In the genomic region with DNA sequence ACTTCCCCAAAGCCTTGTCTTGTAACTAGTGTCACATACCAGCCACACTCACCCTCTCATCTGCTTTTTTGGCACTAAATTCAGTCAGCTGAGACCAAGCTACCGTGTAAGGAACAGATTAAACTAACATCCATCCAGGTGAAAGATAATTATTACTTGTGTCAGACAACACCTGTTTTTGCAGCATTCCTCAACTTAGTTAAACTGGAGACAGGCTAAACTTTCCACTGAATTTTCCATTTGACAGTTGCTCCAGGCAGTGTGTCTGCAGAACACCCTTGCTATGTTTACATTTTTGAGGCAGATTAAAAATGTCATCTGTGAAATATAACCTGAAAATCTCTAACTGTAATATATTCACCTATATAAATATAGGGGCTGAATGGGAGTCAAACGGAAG, we compare ENCODE assay signal across 20 cellular contexts.
"Had no signal": no experiment of that assay in that cellular context is flagged by ENCODE, and none has a peak within 500 bp of the region (broad histone marks: within the 10 kb centered on the region; RNA-seq: fewer than 3 reads in every experiment).

No MANE protein-coding gene starts in this region.

- H3K27me3 ChIP-seq: testis, tibial nerve had no signal

- H3K36me3 ChIP-seq: spleen, tibial nerve had no signal

- ATAC-seq: effector memory CD8-positive, alpha-beta T cell; foreskin keratinocyte; left cardiac atrium; left ventricle myocardium superior; naive thymus-derived CD4-positive, alpha-beta T cell; sciatic nerve; stimulated activated naive B cell treated with anti-CD40 and anti-IgM and Interleukin-4, amounts not matched to agents 10 μg/mL and 1 μg/mL and 100 μg/mL, for 72 hours; stimulated activated naive CD8-positive, alpha-beta T cell treated with anti-CD3 and anti-CD28 coated beads, Interleukin-15, amount 100 ng/mL, for 72 hours had no signal

- H3K4me3 Mint-ChIP-seq: dendritic cell treated with granulocyte-macrophage colony-stimulating factor and Interleukin-4, amounts not matched to agents 40 ng/mL and 50 ng/mL, for 4 days; effector memory CD8-positive, alpha-beta T cell; immature natural killer cell; naive thymus-derived CD4-positive, alpha-beta T cell; nephron progenitor cell; stimulated activated naive B cell treated with anti-CD40 and anti-IgM and Interleukin-4, amounts not matched to agents 10 μg/mL and 1 μg/mL and 100 μg/mL, for 72 hours; stimulated activated naive CD8-positive, alpha-beta T cell treated with anti-CD3 and anti-CD28 coated beads, Interleukin-15, amount 100 ng/mL, for 72 hours had no signal

- H3K9me3 ChIP-seq: spleen, testis, tibial nerve had no signal

- FAIRE-seq: colon, kidney had no signal

- H3K4me1 ChIP-seq: spleen, testis had no signal

- H3K4me3 ChIP-seq: lung, spleen, testis, tibial nerve had no signal

- H3K9me3 Mint-ChIP-seq: effector memory CD8-positive, alpha-beta T cell; stimulated activated naive CD8-positive, alpha-beta T cell treated with anti-CD3 and anti-CD28 coated beads, Interleukin-15, amount 100 ng/mL, for 72 hours had no signal

- H3K27ac ChIP-seq: foreskin keratinocyte, spleen, testis, tibial nerve had no signal

- DNase-seq: effector memory CD8-positive, alpha-beta T cell; foreskin keratinocyte; immature natural killer cell; kidney; left cardiac atrium; left ventricle myocardium superior; mesendoderm; naive thymus-derived CD4-positive, alpha-beta T cell; nephron progenitor cell; spleen; stimulated activated CD4-positive, alpha-beta T cell treated with anti-CD3 and anti-CD28 coated beads, Interleukin-2, amount 100 ng/mL, for 24 hours; stimulated activated CD4-positive, alpha-beta T cell treated with anti-CD3 and anti-CD28 coated beads, Interleukin-4, amount 100 ng/mL, for 4 hours; stimulated activated naive B cell treated with anti-CD40 and anti-IgM and Interleukin-4, amounts not matched to agents 10 μg/mL and 1 μg/mL and 100 μg/mL, for 72 hours; stimulated activated naive CD8-positive, alpha-beta T cell treated with anti-CD3 and anti-CD28 coated beads, Interleukin-15, amount 100 ng/mL, for 72 hours; testis had no signal

- H3K27ac Mint-ChIP-seq: dendritic cell treated with granulocyte-macrophage colony-stimulating factor and Interleukin-4, amounts not matched to agents 40 ng/mL and 50 ng/mL, for 4 days; effector memory CD8-positive, alpha-beta T cell; immature natural killer cell; naive thymus-derived CD4-positive, alpha-beta T cell; nephron progenitor cell; stimulated activated naive B cell treated with anti-CD40 and anti-IgM and Interleukin-4, amounts not matched to agents 10 μg/mL and 1 μg/mL and 100 μg/mL, for 72 hours; stimulated activated naive CD8-positive, alpha-beta T cell treated with anti-CD3 and anti-CD28 coated beads, Interleukin-15, amount 100 ng/mL, for 72 hours had no signal

- H3K36me3 Mint-ChIP-seq: immature natural killer cell had no signal
